Comparison of ENCODE assay signal across 16 cellular contexts in genomic region chr13:93670858-93671257, GRCh38.
"Had no signal": no experiment of that assay in that cellular context is flagged by ENCODE, and none has a peak within 500 bp of the region (broad histone marks: within the 10 kb centered on the region; RNA-seq: fewer than 3 reads in every experiment).

No MANE protein-coding gene starts in this region.

- ATAC-seq: heart right ventricle; pancreas; right cardiac atrium; stimulated activated effector memory CD8-positive, alpha-beta T cell treated with anti-CD3 and anti-CD28 coated beads, Interleukin-12 subunit alpha, Interleukin-12 subunit beta, amount 100 ng/mL, for 72 hours; stimulated activated naive CD8-positive, alpha-beta T cell treated with anti-CD3 and anti-CD28 coated beads, Interleukin-15, Interleukin-2, amounts not matched to agents 100 U/mL and 50 U/mL, for 24 hours had no signal

- H3K4me3 ChIP-seq: dorsolateral prefrontal cortex, heart right ventricle, pancreas, suprapubic skin, thyroid gland had no signal

- DNase-seq: dorsolateral prefrontal cortex; effector CD8-positive, alpha-beta T cell; heart right ventricle; hypothalamus; kidney glomerular epithelial cell; mesendoderm; naive B cell; occipital lobe; pancreas; right cardiac atrium; stimulated activated CD4-positive, alpha-beta T cell treated with anti-CD3 and anti-CD28 coated beads, Interleukin-4, amount 100 ng/mL, for 1 hour; stimulated activated CD8-positive, alpha-beta memory T cell treated with anti-CD3 and anti-CD28 coated beads, Interleukin-4, amount 100 ng/mL, for 48 hours; stimulated activated naive CD8-positive, alpha-beta T cell treated with anti-CD3 and anti-CD28 coated beads, Interleukin-15, Interleukin-2, amounts not matched to agents 100 U/mL and 50 U/mL, for 24 hours; thyroid gland had no signal
